23 cellular contexts compared by ENCODE assay signal in genomic region chrX:153701706-153702105, GRCh38. TPM values are rescaled to one million over a fixed set of nuclear protein-coding genes. Genes with fewer than 3 reads are reported as not detected.
A peak's percentile ranks its signal among the peaks of the same experiment; 100 is the strongest.
DNase-seq lines count a peak whose midpoint lies in the region; FAIRE-seq and TF ChIP-seq lines count a peak whose summit lies in the region.
"Had no signal": no experiment of that assay in that cellular context is flagged by ENCODE, and none has a peak within 500 bp of the region (broad histone marks: within the 10 kb centered on the region; RNA-seq: fewer than 3 reads in every experiment).

No MANE protein-coding gene starts in this region.

- peaks cover 0 to 11% of the 10 kb centered on the region in 2 donors for H3K4me1 ChIP-seq in kidney (ENCODE audit: control insufficient read depth in 1 of 2, insufficient read depth in 1 of 2, low read depth in 1 of 2, low read length in 2 of 2)
- H3K4me1 ChIP-seq in rectal smooth muscle tissue (ENCODE audit: control insufficient read depth, insufficient read depth, low read length) = peaks cover 10% of the 10 kb centered on the region
- peaks cover 43% of the 10 kb centered on the region for H3K4me1 ChIP-seq in stomach smooth muscle (ENCODE audit: control insufficient read depth, insufficient read depth, low read length)
- H3K4me1 ChIP-seq: BE2C had no signal

- H3K36me3 ChIP-seq in kidney (ENCODE audit: control insufficient read depth in 1 of 2, insufficient read depth in 2 of 2, low read length in 2 of 2) (no peaks in the 10 kb centered on the region), rectal smooth muscle tissue (ENCODE audit: control insufficient read depth, insufficient read depth, low read length) (peaks cover 4% of the 10 kb centered on the region), stomach smooth muscle (ENCODE audit: control insufficient read depth in 2 of 2, insufficient read depth in 2 of 2, low read length in 2 of 2) (peaks cover 0 to 7% of the 10 kb centered on the region in 2 donors)

- no peak for DNase-seq in GM19239 (ENCODE audit: insufficient read length, low spot score)
- DNase-seq in kidney = peak; percentile 66
- DNase-seq in CD1c-positive myeloid dendritic cell (ENCODE audit: extremely low spot score) = no peak
- no peak for DNase-seq in stimulated activated CD4-positive, alpha-beta T cell treated with anti-CD3 and anti-CD28 coated beads, Interleukin-2, amount 100 ng/mL, for 48 hours
- DNase-seq in NCI-H446 treated with DMSO at 0.1 percent for 48 hours (lab: John Stamatoyannopoulos, UW) = no peak
- DNase-seq: ACHN; BE2C; C1 segment of cervical spinal cord; CD4-positive, alpha-beta memory T cell; DMS153; DMS79; GDM1; GOT3; H7; HFFc6 had no signal

- H3K4me3 ChIP-seq in kidney (ENCODE audit: low read length in 2 of 2) (no peak overlapping the region), rectal smooth muscle tissue (ENCODE audit: low read length) (no peak overlapping the region), stomach smooth muscle (ENCODE audit: low read length in 2 of 2) (no peak overlapping the region)

- H3K27ac ChIP-seq in kidney (ENCODE audit: low read depth in 2 of 2, low read length in 2 of 2) (no peak overlapping the region), rectal smooth muscle tissue (ENCODE audit: low read depth, low read length) (peak overlapping the region; percentile 40), stomach smooth muscle (ENCODE audit: low read length) (peak overlapping the region; percentile 58)

- no peak overlapping the region for H3K9ac ChIP-seq in kidney (ENCODE audit: low read length in 2 of 2)
- H3K9ac ChIP-seq in rectal smooth muscle tissue (ENCODE audit: low read length) = no peak overlapping the region
- H3K9ac ChIP-seq in stomach smooth muscle (ENCODE audit: low read length in 2 of 2) = no peak overlapping the region

- peak; percentile 18 for FAIRE-seq in GM19239 (lab: Jason Lieb, UNC)
- FAIRE-seq in kidney (lab: Jason Lieb, UNC) = no peak
- FAIRE-seq: A204.1, GM12892, GM18507, HepG2 had no signal

- H3K9me3 ChIP-seq in kidney (ENCODE audit: control insufficient read depth in 1 of 2, low read length in 2 of 2) (no peaks in the 10 kb centered on the region), stomach smooth muscle (ENCODE audit: control insufficient read depth in 2 of 2, low read length in 2 of 2) (no peaks in the 10 kb centered on the region)
- H3K9me3 ChIP-seq: BE2C had no signal

- intact Hi-C loops in kidney (cut with DNase I) = no loop called here

- no peak for TF ChIP-seq CTCF in kidney (IDR thresholded peaks at IDR 0.05; ENCODE audit: borderline replicate concordance, extremely low read depth, insufficient read depth)

- H3K27me3 ChIP-seq in rectal smooth muscle tissue (ENCODE audit: control insufficient read depth, insufficient read depth, low read length) (no peaks in the 10 kb centered on the region), stomach smooth muscle (ENCODE audit: control insufficient read depth in 1 of 2, insufficient read depth in 2 of 2, low read length in 2 of 2) (peaks cover 0 to 6% of the 10 kb centered on the region in 2 donors)
- H3K27me3 ChIP-seq: BE2C had no signal

RNA-seq across cellular contexts. Expression of gene SLC6A8, which starts 14.0 kb away (rescaled TPM):
- total RNA-seq in kidney = 110 TPM
- 79.7 TPM for polyA plus RNA-seq in kidney (ENCODE audit: insufficient read depth, low read depth, low replicate concordance)

RNA-seq across cellular contexts. Expression of gene BCAP31, which starts 22.5 kb away (rescaled TPM):
- 218 TPM for total RNA-seq in kidney
- polyA plus RNA-seq in kidney (ENCODE audit: insufficient read depth, low read depth, low replicate concordance) = 246 TPM

RNA-seq across cellular contexts. Expression of gene ABCD1, which starts 22.9 kb away (rescaled TPM):
- 13.7 TPM for total RNA-seq in kidney
- 5.2 TPM for polyA plus RNA-seq in kidney (ENCODE audit: insufficient read depth, low read depth, low replicate concordance)

RNA-seq across cellular contexts. Expression of gene PNCK, which starts 28.1 kb away (rescaled TPM):
- total RNA-seq in kidney = 1.5 TPM
- 5.5 TPM for polyA plus RNA-seq in kidney (ENCODE audit: insufficient read depth, low read depth, low replicate concordance)
- total RNA-seq: CD4-positive, alpha-beta memory T cell; Daoy; HepG2 had no signal
- polyA plus RNA-seq: CD4-positive, alpha-beta memory T cell; IgD-negative memory B cell had no signal

RNA-seq across cellular contexts. Expression of gene DUSP9, which starts 54.7 kb away (rescaled TPM):
- total RNA-seq in kidney = 4.7 TPM
- 81.4 TPM for polyA plus RNA-seq in kidney (ENCODE audit: insufficient read depth, low read depth, low replicate concordance)
- total RNA-seq: CD4-positive, alpha-beta memory T cell; HFFc6 had no signal
- polyA plus RNA-seq: CD4-positive, alpha-beta memory T cell; IgD-negative memory B cell had no signal

Comparison
In these comparisons a context has a peak if more than half of its experiments do, and no peak if none do; other contexts are left out.
1. H3K27ac ChIP-seq: peak in rectal smooth muscle tissue (single experiment) and stomach smooth muscle (single experiment); none in kidney (0 of 2).